37 cellular contexts compared by ENCODE assay signal in genomic region chr16:88595101-88595500, GRCh38. TPM values are rescaled to one million over a fixed set of nuclear protein-coding genes. Genes with fewer than 3 reads are reported as not detected.
"Had no signal": no experiment of that assay in that cellular context is flagged by ENCODE, and none has a peak within 500 bp of the region (broad histone marks: within the 10 kb centered on the region; RNA-seq: fewer than 3 reads in every experiment).

No MANE protein-coding gene starts in this region.

- H3K4me3 ChIP-seq: ascending aorta, body of pancreas, breast epithelium, PC-9, SJCRH30, SK-N-MC had no signal

- DNase-seq: activated CD4-positive, alpha-beta T cell treated with anti-CD3 and anti-CD28 coated beads, Interleukin-2, amount 10 ng/mL, durations not matched to agents 24 days and 14 days; activated CD4-positive, alpha-beta T cell treated with anti-CD3 and anti-CD28 coated beads, Interleukin-2, amount 50 U/mL, for 4 hours; activated CD8-positive, alpha-beta T cell treated with anti-CD3 and anti-CD28 coated beads for 36 hours; activated effector memory CD4-positive, alpha-beta T cell treated with anti-CD3 and anti-CD28 coated beads, Interleukin-2, amount 50 U/mL, for 16 hours; activated naive CD4-positive, alpha-beta T cell; activated naive CD4-positive, alpha-beta T cell treated with anti-CD3 and anti-CD28 coated beads, Interleukin-2, amount 50 U/mL, for 16 hours; activated naive CD8-positive, alpha-beta T cell treated with anti-CD3 and anti-CD28 coated beads for 36 hours; activated T-cell treated with anti-CD3 and anti-CD28 coated beads, Interleukin-2, amount 50 U/mL, for 1 hour; activated T-cell treated with anti-CD3 and anti-CD28 coated beads, Interleukin-2, amount 50 U/mL, for 72 hours; amniotic stem cell; body of pancreas; MM.1S; MV-4-11; NCI-H1092; NCI-H1436 treated with DMSO at 0.1 percent for 48 hours; NCI-H1694 treated with DMSO at 0.1 percent for 48 hours; NCI-H2029; NCI-H2107; NCI-H2171; NCI-H510A; NCI-H526; NCI-H748 treated with DMSO at 0.1 percent for 48 hours; NK-92 treated with Interleukin-12 subunit alpha and Interleukin-12 subunit beta, amount 100 ng/mL, for 24 hours; PC-9; SHP77; SJCRH30 had no signal

- H3K27me3 Mint-ChIP-seq: activated CD4-positive, alpha-beta T cell treated with anti-CD3 and anti-CD28 coated beads, Interleukin-2, amount 10 ng/mL, durations not matched to agents 24 days and 14 days; activated CD8-positive, alpha-beta T cell treated with anti-CD3 and anti-CD28 coated beads for 36 hours; activated naive CD8-positive, alpha-beta T cell treated with anti-CD3 and anti-CD28 coated beads for 36 hours; activated T-helper 17 cell treated with anti-CD3 and anti-CD28 coated beads, Interleukin-2, amount 50 U/mL, for 72 hours had no signal

- ATAC-seq: activated CD8-positive, alpha-beta T cell treated with anti-CD3 and anti-CD28 coated beads for 36 hours; activated T-cell treated with anti-CD3 and anti-CD28 coated beads, Interleukin-2, amount 50 U/mL, for 72 hours; activated T-helper 17 cell treated with anti-CD3 and anti-CD28 coated beads, Interleukin-2, amount 50 U/mL, for 72 hours; body of pancreas had no signal

- H3K36me3 ChIP-seq: breast epithelium had no signal

- H3K9me3 ChIP-seq: ascending aorta, body of pancreas, breast epithelium, SJCRH30 had no signal

- H3K9me3 Mint-ChIP-seq: activated CD4-positive, alpha-beta T cell treated with anti-CD3 and anti-CD28 coated beads, Interleukin-2, amount 10 ng/mL, durations not matched to agents 24 days and 14 days; activated CD8-positive, alpha-beta T cell treated with anti-CD3 and anti-CD28 coated beads for 36 hours; activated naive CD8-positive, alpha-beta T cell treated with anti-CD3 and anti-CD28 coated beads for 36 hours; activated T-cell treated with anti-CD3 and anti-CD28 coated beads, Interleukin-2, amount 50 U/mL, for 72 hours; activated T-helper 17 cell treated with anti-CD3 and anti-CD28 coated beads, Interleukin-2, amount 50 U/mL, for 72 hours; T-helper 2 cell treated with Interferon-gamma antibody and Interleukin-4, amounts not matched to agents 5 μg/mL and 100 μg/mL, for 36 hours had no signal

- H3K4me1 ChIP-seq: ascending aorta, body of pancreas, breast epithelium had no signal

- H3K27me3 ChIP-seq: ascending aorta, body of pancreas, breast epithelium, SJCRH30 had no signal

- H3K9ac ChIP-seq: KMS-11 had no signal

- H3K4me3 Mint-ChIP-seq: activated CD4-positive, alpha-beta T cell treated with anti-CD3 and anti-CD28 coated beads, Interleukin-2, amount 10 ng/mL, durations not matched to agents 24 days and 14 days; activated CD8-positive, alpha-beta T cell treated with anti-CD3 and anti-CD28 coated beads for 36 hours; activated naive CD8-positive, alpha-beta T cell treated with anti-CD3 and anti-CD28 coated beads for 36 hours; activated T-cell treated with anti-CD3 and anti-CD28 coated beads, Interleukin-2, amount 50 U/mL, for 72 hours; activated T-helper 17 cell treated with anti-CD3 and anti-CD28 coated beads, Interleukin-2, amount 50 U/mL, for 72 hours; T-helper 2 cell treated with Interferon-gamma antibody and Interleukin-4, amounts not matched to agents 5 μg/mL and 100 μg/mL, for 36 hours had no signal

- H3K27ac ChIP-seq: ascending aorta, body of pancreas, breast epithelium, KMS-11, PC-9, RWPE1, SJCRH30, SK-N-MC had no signal

- H3K27ac Mint-ChIP-seq: activated CD4-positive, alpha-beta T cell treated with anti-CD3 and anti-CD28 coated beads, Interleukin-2, amount 10 ng/mL, durations not matched to agents 24 days and 14 days; activated CD8-positive, alpha-beta T cell treated with anti-CD3 and anti-CD28 coated beads for 36 hours; activated naive CD8-positive, alpha-beta T cell treated with anti-CD3 and anti-CD28 coated beads for 36 hours; activated T-helper 17 cell treated with anti-CD3 and anti-CD28 coated beads, Interleukin-2, amount 50 U/mL, for 72 hours; T-helper 2 cell treated with Interferon-gamma antibody and Interleukin-4, amounts not matched to agents 5 μg/mL and 100 μg/mL, for 36 hours had no signal

RNA-seq across cellular contexts. Expression of gene IL17C, which starts 43.3 kb away (rescaled TPM):
- total RNA-seq: activated CD4-positive, alpha-beta T cell treated with anti-CD3 and anti-CD28 coated beads, Interleukin-2, amount 10 ng/mL, durations not matched to agents 24 days and 14 days; activated CD8-positive, alpha-beta memory T cell treated with anti-CD3 and anti-CD28 coated beads for 36 hours; activated naive CD8-positive, alpha-beta T cell treated with anti-CD3 and anti-CD28 coated beads for 36 hours; ascending aorta; body of pancreas; breast epithelium; cardiac septum; LHCN-M2; PC-9; SJCRH30; T-helper 1 cell treated with Interleukin-12 subunit alpha and Interleukin-12 subunit beta and Interleukin-4 antibody, amounts not matched to agents 30 ng/mL and 1 ng/mL, for 36 hours had no signal
